30 cellular contexts compared by ENCODE assay signal in genomic region chr19:12112701-12113100, GRCh38. TPM values are rescaled to one million over a fixed set of nuclear protein-coding genes. Genes with fewer than 3 reads are reported as not detected.
DNase-seq lines count a peak whose midpoint lies in the region; ATAC-seq and TF ChIP-seq lines count a peak whose summit lies in the region.
"Had no signal": no experiment of that assay in that cellular context is flagged by ENCODE, and none has a peak within 500 bp of the region (broad histone marks: within the 10 kb centered on the region; RNA-seq: fewer than 3 reads in every experiment).

No MANE protein-coding gene starts in this region.

- intact Hi-C loops in activated CD8-positive, alpha-beta T cell treated with anti-CD3 and anti-CD28 coated beads for 36 hours (cut with micrococcal nuclease), result no loop called here

- H3K27me3 Mint-ChIP-seq in activated CD8-positive, alpha-beta T cell treated with anti-CD3 and anti-CD28 coated beads for 36 hours, result no peaks in the 10 kb centered on the region
- H3K27me3 Mint-ChIP-seq in activated CD8-positive, alpha-beta T cell treated with anti-CD3 and anti-CD28 coated beads, Interleukin-2, amount 10 ng/mL, durations not matched to agents 7 days and 5 days (ENCODE audit: low read depth), result no peaks in the 10 kb centered on the region
- H3K27me3 Mint-ChIP-seq in GM23338 (ENCODE audit: insufficient read depth, low read depth, poor library complexity), result no peaks in the 10 kb centered on the region
- H3K27me3 Mint-ChIP-seq: activated CD8-positive, alpha-beta memory T cell treated with anti-CD3 and anti-CD28 coated beads, Interleukin-2, amount 10 ng/mL, durations not matched to agents 7 days and 5 days; activated naive CD4-positive, alpha-beta T cell treated with anti-CD3 and anti-CD28 coated beads, Interleukin-2, amount 50 U/mL, for 24 hours; brain; naive thymus-derived CD8-positive, alpha-beta T cell had no signal

- H4K20me1 ChIP-seq in GM23338 (replicated peaks; ENCODE audit: insufficient read depth) (no peaks in the 10 kb centered on the region), smooth muscle cell (ENCODE audit: low read depth) (no peaks in the 10 kb centered on the region)

- CTCF ChIA-PET in activated CD8-positive, alpha-beta T cell treated with anti-CD3 and anti-CD28 coated beads for 36 hours (lab: Charles Lee), result interaction anchor here (1.0 to 2.4 kb wide), 3 partner anchors 22 to 232 kb away, joined by 3 to 8 read pairs (median 4); no protein-coding TSS in a partner anchor
- CTCF ChIA-PET in activated CD8-positive, alpha-beta T cell treated with anti-CD3 and anti-CD28 coated beads, Interleukin-2, amount 10 ng/mL, durations not matched to agents 7 days and 5 days (lab: Charles Lee), result interaction anchor here (1.2 kb wide), 1 partner anchor 25 kb away, joined by 3 read pairs; no protein-coding TSS in a partner anchor

- H3K27ac Mint-ChIP-seq in activated CD8-positive, alpha-beta T cell treated with anti-CD3 and anti-CD28 coated beads for 36 hours, result peak overlapping the region; percentile 30
- no peak overlapping the region for H3K27ac Mint-ChIP-seq in activated CD8-positive, alpha-beta T cell treated with anti-CD3 and anti-CD28 coated beads, Interleukin-2, amount 10 ng/mL, durations not matched to agents 7 days and 5 days
- H3K27ac Mint-ChIP-seq in GM23338, result no peak overlapping the region
- H3K27ac Mint-ChIP-seq: activated CD8-positive, alpha-beta memory T cell treated with anti-CD3 and anti-CD28 coated beads, Interleukin-2, amount 10 ng/mL, durations not matched to agents 7 days and 5 days; activated naive CD4-positive, alpha-beta T cell treated with anti-CD3 and anti-CD28 coated beads, Interleukin-2, amount 50 U/mL, for 24 hours; brain; naive thymus-derived CD8-positive, alpha-beta T cell had no signal

- H3K9me3 Mint-ChIP-seq in activated CD8-positive, alpha-beta T cell treated with anti-CD3 and anti-CD28 coated beads for 36 hours, result peaks cover 27% of the 10 kb centered on the region
- H3K9me3 Mint-ChIP-seq in activated CD8-positive, alpha-beta T cell treated with anti-CD3 and anti-CD28 coated beads, Interleukin-2, amount 10 ng/mL, durations not matched to agents 7 days and 5 days (ENCODE audit: insufficient read depth), result peaks cover 55% of the 10 kb centered on the region
- peaks cover 87% of the 10 kb centered on the region for H3K9me3 Mint-ChIP-seq in GM23338

- WGBS in mesodermal cell (ENCODE audit: insufficient coverage in 2 of 2), 2 experiments, result 95 to 98% methylated on average over 6 to 7 of the region's 8 CpGs
- 97% methylated on average over 8 of the region's 8 CpGs for WGBS in smooth muscle cell (ENCODE audit: low lambda C conversion rate)

- H3F3A ChIP-seq in GM23338 (replicated peaks; ENCODE audit: low read depth), result peaks cover 8% of the 10 kb centered on the region; the same call in 1 of the 2 replicates
- H3F3A ChIP-seq in smooth muscle cell (ENCODE audit: low read depth), result no peaks in the 10 kb centered on the region

- POLR2A ChIA-PET in activated CD8-positive, alpha-beta T cell treated with anti-CD3 and anti-CD28 coated beads for 36 hours (lab: Charles Lee), result interaction anchor here (1.0 to 1.2 kb wide), 4 partner anchors 9 to 125 kb away, joined by 3 to 4 read pairs (median 4); partner anchors contain the start of gene ZNF20
- POLR2A ChIA-PET in activated CD8-positive, alpha-beta T cell treated with anti-CD3 and anti-CD28 coated beads, Interleukin-2, amount 10 ng/mL, durations not matched to agents 7 days and 5 days (lab: Charles Lee), result interaction anchor here (0.6 kb wide), 1 partner anchor 28 kb away, joined by 3 read pairs; no protein-coding TSS in a partner anchor

- peaks cover 6% of the 10 kb centered on the region; the same call in 1 of the 2 replicates for H3K9me2 ChIP-seq in GM23338 (ENCODE audit: insufficient read depth)
- H3K9me2 ChIP-seq: SK-N-SH had no signal

- H3K4me1 ChIP-seq in GM23338 (ENCODE audit: insufficient read depth), result no peaks in the 10 kb centered on the region
- no peaks in the 10 kb centered on the region for H3K4me1 ChIP-seq in SJSA1 (replicated peaks)
- no peaks in the 10 kb centered on the region for H3K4me1 ChIP-seq in mesodermal cell (ENCODE audit: control insufficient read depth, insufficient read depth, low read length, poor library complexity, severe bottlenecking)
- H3K4me1 ChIP-seq in smooth muscle cell (ENCODE audit: low read depth), result no peaks in the 10 kb centered on the region
- H3K4me1 ChIP-seq: heart left ventricle, Peyer's patch, stomach, upper lobe of right lung had no signal

- H3K9ac ChIP-seq in smooth muscle cell (ENCODE audit: low read depth), result no peak overlapping the region
- H3K9ac ChIP-seq: SK-N-SH had no signal

- in situ Hi-C loops in GM13976 (cut with MboI; ENCODE audit: low sequenced_read_pairs, unreplicated experiment), result no loop called here

- peaks cover 50% of the 10 kb centered on the region for H3K36me3 Mint-ChIP-seq in activated CD8-positive, alpha-beta T cell treated with anti-CD3 and anti-CD28 coated beads for 36 hours (ENCODE audit: low read depth)
- H3K36me3 Mint-ChIP-seq in activated CD8-positive, alpha-beta T cell treated with anti-CD3 and anti-CD28 coated beads, Interleukin-2, amount 10 ng/mL, durations not matched to agents 7 days and 5 days (ENCODE audit: low read depth), result peaks cover 58% of the 10 kb centered on the region
- H3K36me3 Mint-ChIP-seq in GM23338 (ENCODE audit: low read depth), result peaks cover 33% of the 10 kb centered on the region; the same call in 2 of the 3 replicates

- H3K4me3 Mint-ChIP-seq in activated CD8-positive, alpha-beta T cell treated with anti-CD3 and anti-CD28 coated beads for 36 hours, result no peak overlapping the region
- H3K4me3 Mint-ChIP-seq in activated CD8-positive, alpha-beta T cell treated with anti-CD3 and anti-CD28 coated beads, Interleukin-2, amount 10 ng/mL, durations not matched to agents 7 days and 5 days, result no peak overlapping the region
- no peak overlapping the region for H3K4me3 Mint-ChIP-seq in GM23338
- H3K4me3 Mint-ChIP-seq: activated CD8-positive, alpha-beta memory T cell treated with anti-CD3 and anti-CD28 coated beads, Interleukin-2, amount 10 ng/mL, durations not matched to agents 7 days and 5 days; activated naive CD4-positive, alpha-beta T cell treated with anti-CD3 and anti-CD28 coated beads, Interleukin-2, amount 50 U/mL, for 24 hours; brain; naive thymus-derived CD8-positive, alpha-beta T cell had no signal

- H3K79me2 ChIP-seq in GM23338 (replicated peaks; ENCODE audit: insufficient read depth) (peaks cover 25% of the 10 kb centered on the region), smooth muscle cell (ENCODE audit: low read depth) (no peaks in the 10 kb centered on the region)

- no peak for TF ChIP-seq CTCF in activated CD8-positive, alpha-beta T cell treated with anti-CD3 and anti-CD28 coated beads for 36 hours (IDR thresholded peaks at IDR 0.05)
- TF ChIP-seq CTCF in GM23338 (conservative IDR thresholded peaks at IDR 0.05; ENCODE audit: low read depth in 2 of 2) (no peak), GM13976 (IDR thresholded peaks at IDR 0.05; ENCODE audit: borderline replicate concordance, control extremely low read depth, extremely low read depth, insufficient read depth, missing control alignments) (no peak), smooth muscle cell (IDR thresholded peaks at IDR 0.05; ENCODE audit: borderline replicate concordance, insufficient read depth, poor library complexity, severe bottlenecking) (no peak)

- no peak overlapping the region for H2AFZ ChIP-seq in GM23338
- H2AFZ ChIP-seq in smooth muscle cell (ENCODE audit: low read depth), result no peak overlapping the region

- ATAC-seq in activated CD8-positive, alpha-beta T cell treated with anti-CD3 and anti-CD28 coated beads for 36 hours, result peak; percentile 92
- ATAC-seq in activated CD8-positive, alpha-beta T cell treated with anti-CD3 and anti-CD28 coated beads, Interleukin-2, amount 10 ng/mL, durations not matched to agents 7 days and 5 days, result no peak
- ATAC-seq in GM23338, result no peak
- ATAC-seq in HG02885 (IDR thresholded peaks at IDR 0.05; ENCODE audit: poor library complexity, unreplicated experiment), result no peak
- ATAC-seq: activated CD8-positive, alpha-beta memory T cell treated with anti-CD3 and anti-CD28 coated beads, Interleukin-2, amount 10 ng/mL, durations not matched to agents 7 days and 5 days; heart left ventricle; left colon; naive thymus-derived CD8-positive, alpha-beta T cell; right cardiac atrium; upper lobe of right lung had no signal

- no peak overlapping the region for H3K4me2 ChIP-seq in GM23338
- H3K4me2 ChIP-seq in smooth muscle cell, result no peak overlapping the region
- H3K4me2 ChIP-seq: SK-N-SH had no signal

- H3K27me3 ChIP-seq in GM23338 (ENCODE audit: insufficient read depth), result no peaks in the 10 kb centered on the region
- H3K27me3 ChIP-seq in SJSA1 (replicated peaks), result no peaks in the 10 kb centered on the region
- H3K27me3 ChIP-seq in smooth muscle cell (ENCODE audit: low read depth), result no peaks in the 10 kb centered on the region
- H3K27me3 ChIP-seq: heart left ventricle, ovary, Peyer's patch, stomach, upper lobe of right lung had no signal

- peak overlapping the region; percentile 8; the same call in 1 of the 2 replicates for H3K4me3 ChIP-seq in GM23338
- no peak overlapping the region for H3K4me3 ChIP-seq in SJSA1
- H3K4me3 ChIP-seq in mesodermal cell (ENCODE audit: extremely low read depth, insufficient read depth, low read length, poor library complexity, severe bottlenecking), result no peak overlapping the region
- no peak overlapping the region for H3K4me3 ChIP-seq in smooth muscle cell
- H3K4me3 ChIP-seq: heart left ventricle, ovary, Peyer's patch, stomach, upper lobe of right lung had no signal

- DNase-seq in activated CD8-positive, alpha-beta T cell treated with anti-CD3 and anti-CD28 coated beads for 36 hours, result peak; percentile 49
- DNase-seq in activated CD8-positive, alpha-beta T cell treated with anti-CD3 and anti-CD28 coated beads, Interleukin-2, amount 10 ng/mL, durations not matched to agents 7 days and 5 days, result no peak
- DNase-seq in GM23338 (ENCODE audit: low spot score), result no peak
- no peak for DNase-seq in SJSA1 (ENCODE audit: low read depth in 1 of 2, low spot score in 2 of 2)
- no peak for DNase-seq in GM13976 (ENCODE audit: low spot score)
- no peak for DNase-seq in smooth muscle cell (lab: John Stamatoyannopoulos, UW; ENCODE audit: unreplicated experiment)
- DNase-seq: activated CD8-positive, alpha-beta memory T cell treated with anti-CD3 and anti-CD28 coated beads, Interleukin-2, amount 10 ng/mL, durations not matched to agents 7 days and 5 days; COR-L47; DMS79 treated with DMSO at 0.1 percent for 48 hours; HCEC 1CT; heart left ventricle; left colon; MV-4-11; naive thymus-derived CD8-positive, alpha-beta T cell; NCI-H2171; NCI-H526; ovary; Peyer's patch; right cardiac atrium; SK-N-SH; stomach; upper lobe of right lung had no signal

- H3K36me3 ChIP-seq in GM23338 (ENCODE audit: insufficient read depth), result peaks cover 62% of the 10 kb centered on the region
- H3K36me3 ChIP-seq in SJSA1, result peaks cover 9% of the 10 kb centered on the region; the same call in 1 of the 2 replicates
- peaks cover 63% of the 10 kb centered on the region for H3K36me3 ChIP-seq in mesodermal cell (ENCODE audit: control insufficient read depth, insufficient read depth, low read length)
- peaks cover 45% of the 10 kb centered on the region for H3K36me3 ChIP-seq in smooth muscle cell (ENCODE audit: low read depth)
- H3K36me3 ChIP-seq: Peyer's patch had no signal

- H3K27ac ChIP-seq in GM23338 (ENCODE audit: low read depth), result peak overlapping the region; percentile 63; the same call in 1 of the 2 replicates
- H3K27ac ChIP-seq in SJSA1, result peak overlapping the region; percentile 49
- H3K27ac ChIP-seq in mesodermal cell (ENCODE audit: low read depth, low read length, severe bottlenecking), result peak overlapping the region; percentile 62
- no peak overlapping the region for H3K27ac ChIP-seq in smooth muscle cell (ENCODE audit: low read depth)
- H3K27ac ChIP-seq: heart left ventricle, ovary, Peyer's patch, stomach, upper lobe of right lung had no signal

- H3K9me3 ChIP-seq in SJSA1 (replicated peaks) (peaks cover 18% of the 10 kb centered on the region), mesodermal cell (ENCODE audit: control insufficient read depth, low read length) (peaks cover 45% of the 10 kb centered on the region), smooth muscle cell (replicated peaks; ENCODE audit: low read depth) (peaks cover 36% of the 10 kb centered on the region)
- H3K9me3 ChIP-seq: SK-N-SH, upper lobe of right lung had no signal

- H3K4me1 Mint-ChIP-seq in activated CD8-positive, alpha-beta T cell treated with anti-CD3 and anti-CD28 coated beads for 36 hours (ENCODE audit: low read depth), result peaks cover 29% of the 10 kb centered on the region
- no peaks in the 10 kb centered on the region for H3K4me1 Mint-ChIP-seq in activated CD8-positive, alpha-beta T cell treated with anti-CD3 and anti-CD28 coated beads, Interleukin-2, amount 10 ng/mL, durations not matched to agents 7 days and 5 days (ENCODE audit: low read depth)
- no peaks in the 10 kb centered on the region for H3K4me1 Mint-ChIP-seq in GM23338
- H3K4me1 Mint-ChIP-seq: brain; naive thymus-derived CD8-positive, alpha-beta T cell had no signal

RNA-seq across cellular contexts. Expression of gene ZNF20, which starts 27.4 kb away (rescaled TPM):
- 1 to 10 TPM; 2.0 to 3.0 TPM for total RNA-seq in activated CD8-positive, alpha-beta T cell treated with anti-CD3 and anti-CD28 coated beads for 36 hours
- total RNA-seq in activated CD8-positive, alpha-beta T cell treated with anti-CD3 and anti-CD28 coated beads, Interleukin-2, amount 10 ng/mL, durations not matched to agents 7 days and 5 days, result 1 to 10 TPM; 3.2 to 4.1 TPM
- total RNA-seq in GM23338 (2014; rRNA removed; shearing (Covaris generic)), result 7.5 and 15.7 TPM in 2 replicates
- polyA plus RNA-seq in GM23338 (2016; fragmentation: Nextera tagmentation; extraction: Ambion mirVana), result 3.6 and 4.1 TPM in 2 replicates
- total RNA-seq in SJSA1 (2014; rRNA removed; shearing (Covaris generic)), result 0.53 and 5.4 TPM in 2 replicates
- 2.9 TPM for polyA plus RNA-seq in mesodermal cell (2013, experiment 1 of 2)
- polyA plus RNA-seq in mesodermal cell (2013, experiment 2 of 2), result 5.8 TPM
- 1.3 and 4.2 TPM in 2 replicates for total RNA-seq in smooth muscle cell
- 0.46 and 1.5 TPM in 2 replicates for polyA plus RNA-seq in smooth muscle cell

RNA-seq across cellular contexts. Expression of gene ZNF625, which starts 43.8 kb away (rescaled TPM):
- total RNA-seq in activated CD8-positive, alpha-beta T cell treated with anti-CD3 and anti-CD28 coated beads for 36 hours, result 1 to 10 TPM; 3.9 to 4.6 TPM
- 1 to 10 TPM; 2.9 to 5.2 TPM for total RNA-seq in activated CD8-positive, alpha-beta T cell treated with anti-CD3 and anti-CD28 coated beads, Interleukin-2, amount 10 ng/mL, durations not matched to agents 7 days and 5 days
- 18.6 and 28.2 TPM in 2 replicates for total RNA-seq in GM23338 (2014; rRNA removed; shearing (Covaris generic))
- 7.4 and 12.9 TPM in 2 replicates for polyA plus RNA-seq in GM23338 (2016; fragmentation: Nextera tagmentation; extraction: Ambion mirVana)
- total RNA-seq in SJSA1 (2014; rRNA removed; shearing (Covaris generic)), result 2.6 and 8.4 TPM in 2 replicates
- polyA plus RNA-seq in mesodermal cell (2013, experiment 1 of 2), result 5.2 TPM
- 12.2 TPM for polyA plus RNA-seq in mesodermal cell (2013, experiment 2 of 2)
- total RNA-seq in smooth muscle cell, result 7.8 and 13.5 TPM in 2 replicates
- 0.66 and 1.0 TPM in 2 replicates for polyA plus RNA-seq in smooth muscle cell

RNA-seq across cellular contexts. Expression of gene ZNF844, which starts 48.2 kb away (rescaled TPM):
- 1 to 10 TPM; 2.6 to 3.8 TPM for total RNA-seq in activated CD8-positive, alpha-beta T cell treated with anti-CD3 and anti-CD28 coated beads for 36 hours
- total RNA-seq in activated CD8-positive, alpha-beta T cell treated with anti-CD3 and anti-CD28 coated beads, Interleukin-2, amount 10 ng/mL, durations not matched to agents 7 days and 5 days, result 1 to 10 TPM; 1.7 to 2.4 TPM
- 9.7 and 10.5 TPM in 2 replicates for total RNA-seq in GM23338 (2014; rRNA removed; shearing (Covaris generic))
- 1.8 and 2.1 TPM in 2 replicates for polyA plus RNA-seq in GM23338 (2016; fragmentation: Nextera tagmentation; extraction: Ambion mirVana)
- total RNA-seq in SJSA1 (2014; rRNA removed; shearing (Covaris generic)), result 0.13 and 0.82 TPM in 2 replicates
- polyA plus RNA-seq in mesodermal cell (2013, experiment 1 of 2), result 4.6 TPM
- polyA plus RNA-seq in mesodermal cell (2013, experiment 2 of 2), result 5.1 TPM
- total RNA-seq in smooth muscle cell, result 4.4 and 10.4 TPM in 2 replicates
- polyA plus RNA-seq in smooth muscle cell, result 0.80 and 1.9 TPM in 2 replicates

RNA-seq across cellular contexts. Expression of gene ZNF136, which starts 50.2 kb away (rescaled TPM):
- total RNA-seq in activated CD8-positive, alpha-beta T cell treated with anti-CD3 and anti-CD28 coated beads for 36 hours, result 10 to 100 TPM; 10.2 to 10.3 TPM
- 10 to 100 TPM; 13.9 to 14.7 TPM for total RNA-seq in activated CD8-positive, alpha-beta T cell treated with anti-CD3 and anti-CD28 coated beads, Interleukin-2, amount 10 ng/mL, durations not matched to agents 7 days and 5 days
- total RNA-seq in GM23338 (2014; rRNA removed; shearing (Covaris generic)), result 6.7 and 7.1 TPM in 2 replicates
- polyA plus RNA-seq in GM23338 (2016; fragmentation: Nextera tagmentation; extraction: Ambion mirVana) (3.9 and 5.6 TPM in 2 replicates), smooth muscle cell (5.1 and 7.9 TPM in 2 replicates)
- total RNA-seq in SJSA1 (2014; rRNA removed; shearing (Covaris generic)), result 3.8 and 7.2 TPM in 2 replicates
- 6.3 TPM for polyA plus RNA-seq in mesodermal cell (2013, experiment 1 of 2)
- 6.6 TPM for polyA plus RNA-seq in mesodermal cell (2013, experiment 2 of 2)
- 5.7 and 14.4 TPM in 2 replicates for total RNA-seq in smooth muscle cell

RNA-seq across cellular contexts. Expression of gene ZNF878, which starts 59.9 kb away (rescaled TPM):
- total RNA-seq in activated CD8-positive, alpha-beta T cell treated with anti-CD3 and anti-CD28 coated beads for 36 hours, result 1 to 10 TPM in 1 of 2 experiments, under 1 TPM in 1; 0.65 to 1.0 TPM
- 1 to 10 TPM; 1.1 to 1.7 TPM for total RNA-seq in activated CD8-positive, alpha-beta T cell treated with anti-CD3 and anti-CD28 coated beads, Interleukin-2, amount 10 ng/mL, durations not matched to agents 7 days and 5 days
- total RNA-seq in GM23338 (2014; rRNA removed; shearing (Covaris generic)), result 16.4 and 18.6 TPM in 2 replicates
- polyA plus RNA-seq in GM23338 (2016; fragmentation: Nextera tagmentation; extraction: Ambion mirVana), result 7.5 and 8.7 TPM in 2 replicates
- total RNA-seq in SJSA1 (2014; rRNA removed; shearing (Covaris generic)), result 0.08 TPM in 1 of 2 replicates, not detected in the other
- 0.22 TPM for polyA plus RNA-seq in mesodermal cell (2013, experiment 1 of 2)
- 0.66 TPM for polyA plus RNA-seq in mesodermal cell (2013, experiment 2 of 2)
- total RNA-seq in smooth muscle cell, result 0.36 and 2.5 TPM in 2 replicates
- 1.5 TPM in 1 of 2 replicates, not detected in the other for polyA plus RNA-seq in smooth muscle cell
- total RNA-seq: epithelial cell of proximal tubule, HT1080, mesenteric fat pad, Peyer's patch, upper lobe of right lung had no signal
- polyA plus RNA-seq: BJ; naive thymus-derived CD8-positive, alpha-beta T cell had no signal
